In the genomic region with DNA sequence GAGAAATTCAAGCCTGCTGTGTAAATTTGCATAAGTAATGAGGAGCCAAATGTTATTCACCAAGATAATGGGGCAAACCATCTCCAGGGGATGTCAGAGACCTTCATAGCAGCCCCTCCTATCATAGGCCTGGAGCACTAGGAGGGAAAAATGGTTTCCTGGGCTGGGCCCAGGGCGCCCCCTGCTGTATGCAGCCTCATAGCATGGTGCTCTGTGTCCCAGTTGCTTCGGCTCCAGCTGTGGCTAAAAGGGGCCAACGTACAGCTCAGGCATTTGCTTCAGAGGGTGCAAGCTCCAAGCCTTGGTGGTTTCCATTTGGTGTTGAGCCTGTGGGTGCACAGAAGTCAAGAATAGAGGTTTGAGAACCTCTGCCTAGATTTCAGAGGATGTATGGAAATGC, we compare ENCODE assay signal across 10 cellular contexts.
DNase-seq lines count a peak whose midpoint lies in the region; ATAC-seq and TF ChIP-seq lines count a peak whose summit lies in the region.
"Had no signal": no experiment of that assay in that cellular context is flagged by ENCODE, and none has a peak within 500 bp of the region (broad histone marks: within the 10 kb centered on the region; RNA-seq: fewer than 3 reads in every experiment).

No MANE protein-coding gene starts in this region.

- H3K9me2 ChIP-seq in SK-N-SH = no peaks in the 10 kb centered on the region

- TF ChIP-seq EP300 in SK-N-SH (IDR thresholded peaks at IDR 0.05; ENCODE audit: borderline replicate concordance in 1 of 2, low read depth in 1 of 2, low read length in 1 of 2) = no peak

- DNase-seq in SK-N-SH (no peak), GM10266 (ENCODE audit: extremely low spot score) (no peak), WERI-Rb-1 (peak; percentile 46), AG08396 (ENCODE audit: low spot score) (no peak), islet precursor cell (no peak), cortex of kidney (lab: John Stamatoyannopoulos, UW) (no peak)
- DNase-seq: NCI-H1436, upper lobe of left lung had no signal

- H3K9ac ChIP-seq in SK-N-SH (no peak overlapping the region), liver (ENCODE audit: low read depth in 1 of 2, low read length in 2 of 2) (no peak overlapping the region)

- no peak overlapping the region for H3K27ac ChIP-seq in SK-N-SH (ENCODE audit: low read depth in 2 of 2, low read length in 1 of 2)
- H3K27ac ChIP-seq in WERI-Rb-1 = no peak overlapping the region
- H3K27ac ChIP-seq in liver (ENCODE audit: low read depth in 1 of 2, low read length in 2 of 2) = no peak overlapping the region
- H3K27ac ChIP-seq: upper lobe of left lung had no signal

- no peaks in the 10 kb centered on the region for H3K79me2 ChIP-seq in SK-N-SH (ENCODE audit: insufficient read depth)

- no peak overlapping the region for H3K4me2 ChIP-seq in SK-N-SH

- H4K20me1 ChIP-seq in SK-N-SH (ENCODE audit: insufficient read depth) = no peaks in the 10 kb centered on the region

- H3K27me3 ChIP-seq in SK-N-SH (ENCODE audit: insufficient read depth) (no peaks in the 10 kb centered on the region), WERI-Rb-1 (ENCODE audit: insufficient read depth, low read depth, severe bottlenecking) (no peaks in the 10 kb centered on the region), liver (ENCODE audit: control insufficient read depth in 4 of 4, insufficient read depth in 4 of 4, low read length in 3 of 4) (no peaks in the 10 kb centered on the region)
- H3K27me3 ChIP-seq: upper lobe of left lung had no signal

- TF ChIP-seq RAD21 in SK-N-SH (IDR thresholded peaks at IDR 0.05; ENCODE audit: low read length) (peak; percentile 15; the same call in 1 of the 2 replicates), liver (IDR thresholded peaks at IDR 0.05) (peak; percentile 30 to 56)

- POLR2A ChIA-PET in SK-N-SH (lab: Yijun Ruan, JAX) = no interaction called here

- H3K4me3 ChIP-seq in SK-N-SH (ENCODE audit: low read depth in 2 of 2, low read length in 1 of 2) (no peak overlapping the region), WERI-Rb-1 (ENCODE audit: low read depth, low read length) (no peak overlapping the region), liver (ENCODE audit: low read depth in 1 of 3, low read length in 3 of 3) (no peak overlapping the region)
- H3K4me3 ChIP-seq: upper lobe of left lung had no signal

- peak; percentile 33 for TF ChIP-seq CTCF in SK-N-SH (IDR thresholded peaks at IDR 0.05)
- TF ChIP-seq CTCF in GM10266 (IDR thresholded peaks at IDR 0.05; ENCODE audit: control insufficient read depth, insufficient read depth, low read depth, missing control alignments) = peak; percentile 18
- TF ChIP-seq CTCF in WERI-Rb-1 (IDR thresholded peaks at IDR 0.05; ENCODE audit: low read depth, low read length) = peak; percentile 65
- peak; percentile 16 for TF ChIP-seq CTCF in liver (IDR thresholded peaks at IDR 0.05; ENCODE audit: low read depth, low read length, missing input control)

- CTCF ChIA-PET in SK-N-SH (lab: Yijun Ruan, JAX) = interaction anchor here (1.4 kb wide), 1 partner anchor 42 kb away, joined by 3 read pairs; no protein-coding TSS in a partner anchor

- peaks cover 0 to 5% of the 10 kb centered on the region in 2 experiments; a peak in 1 of 4 replicates for H3K4me1 ChIP-seq in SK-N-SH (ENCODE audit: control insufficient read depth in 1 of 2, insufficient read depth in 2 of 2, low read depth in 1 of 2, low read length in 1 of 2)
- no peaks in the 10 kb centered on the region for H3K4me1 ChIP-seq in liver (ENCODE audit: control insufficient read depth in 4 of 4, insufficient read depth in 4 of 4, low read length in 3 of 4)
- H3K4me1 ChIP-seq: upper lobe of left lung had no signal

- H3F3A ChIP-seq in SK-N-SH (replicated peaks; ENCODE audit: insufficient read depth) = peaks cover 3% of the 10 kb centered on the region

- no peak for ATAC-seq in SK-N-SH treated with all-trans-retinoic acid at 6 μM for 48 hours

- H3K36me3 ChIP-seq in SK-N-SH (replicated peaks in 1 of 2; ENCODE audit: control insufficient read depth in 1 of 2, insufficient read depth in 2 of 2, low read length in 1 of 2) (no peaks in the 10 kb centered on the region), WERI-Rb-1 (no peaks in the 10 kb centered on the region), liver (ENCODE audit: control insufficient read depth in 4 of 4, insufficient read depth in 3 of 4, low read depth in 1 of 4, low read length in 3 of 4) (no peaks in the 10 kb centered on the region)
- H3K36me3 ChIP-seq: upper lobe of left lung had no signal

- H2AFZ ChIP-seq in SK-N-SH (ENCODE audit: low read depth) = no peak overlapping the region

- WGBS in SK-N-SH (ENCODE audit: low lambda C conversion rate) = 60% methylated on average over 1 of the region's 3 CpGs
- WGBS in liver = 78% methylated on average over 3 of the region's 3 CpGs

- H3K9me3 ChIP-seq in SK-N-SH = no peaks in the 10 kb centered on the region
- H3K9me3 ChIP-seq in WERI-Rb-1 (ENCODE audit: severe bottlenecking) = peaks cover 6% of the 10 kb centered on the region
- H3K9me3 ChIP-seq in liver (ENCODE audit: control insufficient read depth in 4 of 4, low read length in 3 of 4) = no peaks in the 10 kb centered on the region
- H3K9me3 ChIP-seq: upper lobe of left lung had no signal

TF ChIP-seq in SK-N-SH, 30 proteins besides CTCF, POLR2A, EP300 and RAD21:
- TF ChIP-seq GABPA (IDR thresholded peaks at IDR 0.05; ENCODE audit: low read depth) (no peak), FOSL2 (IDR thresholded peaks at IDR 0.05; ENCODE audit: borderline replicate concordance, low read depth) (no peak), MEF2A (IDR thresholded peaks at IDR 0.05; ENCODE audit: borderline replicate concordance, low read depth) (no peak), FOXJ3 (CRISPR knock-in tag; IDR thresholded peaks at IDR 0.05) (no peak), POLR2AphosphoS5 (IDR thresholded peaks at IDR 0.05; ENCODE audit: low read depth, low read length) (no peak), NRF1 (IDR thresholded peaks at IDR 0.05; ENCODE audit: low read depth, low read length) (no peak)
- TF ChIP-seq, protein P1, sequence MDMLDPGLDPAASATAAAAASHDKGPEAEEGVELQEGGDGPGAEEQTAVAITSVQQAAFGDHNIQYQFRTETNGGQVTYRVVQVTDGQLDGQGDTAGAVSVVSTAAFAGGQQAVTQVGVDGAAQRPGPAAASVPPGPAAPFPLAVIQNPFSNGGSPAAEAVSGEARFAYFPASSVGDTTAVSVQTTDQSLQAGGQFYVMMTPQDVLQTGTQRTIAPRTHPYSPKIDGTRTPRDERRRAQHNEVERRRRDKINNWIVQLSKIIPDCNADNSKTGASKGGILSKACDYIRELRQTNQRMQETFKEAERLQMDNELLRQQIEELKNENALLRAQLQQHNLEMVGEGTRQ (IDR thresholded peaks at IDR 0.05; ENCODE audit: borderline replicate concordance, low read depth, low read length) = no peak
- TF ChIP-seq, protein P2, sequence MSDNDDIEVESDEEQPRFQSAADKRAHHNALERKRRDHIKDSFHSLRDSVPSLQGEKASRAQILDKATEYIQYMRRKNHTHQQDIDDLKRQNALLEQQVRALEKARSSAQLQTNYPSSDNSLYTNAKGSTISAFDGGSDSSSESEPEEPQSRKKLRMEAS (IDR thresholded peaks at IDR 0.05; ENCODE audit: low read depth) = no peak

TF ChIP-seq in SK-N-SH treated with all-trans-retinoic acid at 6 μM for 48 hours, 23 proteins besides CTCF, POLR2A, EP300 and RAD21 (continues in another document):
- TF ChIP-seq ZFP3 (CRISPR knock-in tag; IDR thresholded peaks at IDR 0.05) (no peak), BACH2 (CRISPR knock-in tag; IDR thresholded peaks at IDR 0.05; ENCODE audit: borderline replicate concordance) (no peak), ZNF8 (CRISPR knock-in tag; IDR thresholded peaks at IDR 0.05) (no peak), ESRRG (CRISPR knock-in tag; IDR thresholded peaks at IDR 0.05) (no peak)
- TF ChIP-seq, protein P3, sequence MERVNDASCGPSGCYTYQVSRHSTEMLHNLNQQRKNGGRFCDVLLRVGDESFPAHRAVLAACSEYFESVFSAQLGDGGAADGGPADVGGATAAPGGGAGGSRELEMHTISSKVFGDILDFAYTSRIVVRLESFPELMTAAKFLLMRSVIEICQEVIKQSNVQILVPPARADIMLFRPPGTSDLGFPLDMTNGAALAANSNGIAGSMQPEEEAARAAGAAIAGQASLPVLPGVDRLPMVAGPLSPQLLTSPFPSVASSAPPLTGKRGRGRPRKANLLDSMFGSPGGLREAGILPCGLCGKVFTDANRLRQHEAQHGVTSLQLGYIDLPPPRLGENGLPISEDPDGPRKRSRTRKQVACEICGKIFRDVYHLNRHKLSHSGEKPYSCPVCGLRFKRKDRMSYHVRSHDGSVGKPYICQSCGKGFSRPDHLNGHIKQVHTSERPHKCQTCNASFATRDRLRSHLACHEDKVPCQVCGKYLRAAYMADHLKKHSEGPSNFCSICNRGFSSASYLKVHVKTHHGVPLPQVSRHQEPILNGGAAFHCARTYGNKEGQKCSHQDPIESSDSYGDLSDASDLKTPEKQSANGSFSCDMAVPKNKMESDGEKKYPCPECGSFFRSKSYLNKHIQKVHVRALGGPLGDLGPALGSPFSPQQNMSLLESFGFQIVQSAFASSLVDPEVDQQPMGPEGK (CRISPR knock-in tag; IDR thresholded peaks at IDR 0.05; ENCODE audit: borderline replicate concordance) = no peak

TF ChIP-seq in liver, 16 proteins besides CTCF, POLR2A, EP300 and RAD21:
- no peak for TF ChIP-seq HNF4G (IDR thresholded peaks at IDR 0.05)
